Comparison of ENCODE assay signal across 14 cellular contexts in genomic region chr15:56146756-56147155, GRCh38.
DNase-seq lines count a peak whose midpoint lies in the region; ATAC-seq and TF ChIP-seq lines count a peak whose summit lies in the region.
"Had no signal": no experiment of that assay in that cellular context is flagged by ENCODE, and none has a peak within 500 bp of the region (broad histone marks: within the 10 kb centered on the region; RNA-seq: fewer than 3 reads in every experiment).

No MANE protein-coding gene starts in this region.

- no peak overlapping the region for H3K56ac ChIP-seq in IMR-90 (ENCODE audit: extremely low read depth, insufficient read depth, low read length)

- peak overlapping the region; percentile 45 for H2BK5ac ChIP-seq in IMR-90 (ENCODE audit: low read depth, low read length, poor library complexity, severe bottlenecking)

- CTCF ChIA-PET in IMR-90 (lab: Yijun Ruan, JAX), result no interaction called here

- peaks cover 2% of the 10 kb centered on the region; the same call in 1 of the 2 replicates for H3K9me1 ChIP-seq in IMR-90 (ENCODE audit: insufficient read depth, low read length)

- no peak overlapping the region for H4K8ac ChIP-seq in IMR-90 (ENCODE audit: low read depth in 2 of 2, low read length in 2 of 2)

- no peak overlapping the region for H3K14ac ChIP-seq in IMR-90 (replicated peaks; ENCODE audit: low read depth, low read length)

- 0 out of 2 replicates have a peak, but pooled peaks cover 4% of the 10 kb centered on the region for H3K36me3 ChIP-seq in IMR-90 (ENCODE audit: control insufficient read depth, insufficient read depth, low read length)
- H3K36me3 ChIP-seq in Peyer's patch, result peaks cover 0 to 12% (median 0%) of the 10 kb centered on the region in 3 donors

- H2AK9ac ChIP-seq in IMR-90 (replicated peaks; ENCODE audit: low read depth, low read length, poor library complexity), result no peak overlapping the region

- TF ChIP-seq RAD21 in IMR-90 (IDR thresholded peaks at IDR 0.05; ENCODE audit: low read length), result no peak

- no CpG with 5 or more reads among the region's 1 CpG for whole genome bisulfite sequencing in IMR-90 (ENCODE audit: extremely low coverage in 2 of 2, insufficient read length in 1 of 2), 2 experiments

- peaks cover 30 to 39% of the 10 kb centered on the region in 2 experiments for H3K79me1 ChIP-seq in IMR-90 (ENCODE audit: low read depth in 1 of 2, low read length in 2 of 2)

- no TSS peak for BruUV-seq in IMR-90 (replicated peaks; lab: Mats Ljungman, UMichigan)

- peaks cover 23% of the 10 kb centered on the region for H4K20me1 ChIP-seq in IMR-90 (ENCODE audit: insufficient read depth, low read length)

- H3K18ac ChIP-seq in IMR-90 (ENCODE audit: low read depth, low read length), result no peak overlapping the region

- H2AK5ac ChIP-seq in IMR-90 (ENCODE audit: low read depth, low read length), result no peak overlapping the region; the same call in 1 of the 2 replicates

- no peak overlapping the region for H2BK15ac ChIP-seq in IMR-90 (ENCODE audit: low read depth, low read length)

- H3K23ac ChIP-seq in IMR-90 (ENCODE audit: low read depth, low read length), result no peak overlapping the region

- DNase-seq in AG10803 (ENCODE audit: low read depth) (peak; percentile 15), IMR-90 (peak; percentile 37), fibroblast of mammary gland (ENCODE audit: low read depth) (peak; percentile 19), Peyer's patch (no peak)
- DNase-seq: BE2C; CD4-positive, alpha-beta memory T cell; DMS79 treated with DMSO at 0.1 percent for 48 hours; GF-D8 had no signal

- TF ChIP-seq CTCF in AG10803 (conservative IDR thresholded peaks at IDR 0.05; ENCODE audit: low read length) (no peak), IMR-90 (conservative IDR thresholded peaks at IDR 0.05; ENCODE audit: low read depth, low read length) (no peak), fibroblast of mammary gland (conservative IDR thresholded peaks at IDR 0.05; ENCODE audit: control insufficient read depth, insufficient read depth, low read depth, low read length) (no peak), Peyer's patch (IDR thresholded peaks at IDR 0.05) (no peak)

- H3K4me3 ChIP-seq in AG10803 (ENCODE audit: low read length), result no peak overlapping the region
- H3K4me3 ChIP-seq in IMR-90 (ENCODE audit: insufficient read depth, low read depth, low read length), result no peak overlapping the region
- no peak overlapping the region for H3K4me3 ChIP-seq in fibroblast of mammary gland (ENCODE audit: control insufficient read depth, low read depth, low read length)
- no peak overlapping the region for H3K4me3 ChIP-seq in Peyer's patch

- intact Hi-C loops in IMR-90 (cut with micrococcal nuclease), result loop anchor here (5.0 kb wide), 2 partner anchors 96 to 281 kb away; partner anchors contain the start of gene RFX7

- H3K9me3 ChIP-seq in IMR-90 (ENCODE audit: control insufficient read depth, insufficient read depth, low read length) (0 out of 2 replicates have a peak, but pooled peaks cover 2% of the 10 kb centered on the region), Peyer's patch (no peaks in the 10 kb centered on the region)

- H3K9ac ChIP-seq in IMR-90 (ENCODE audit: low read depth, low read length), result no peak overlapping the region
- H3K9ac ChIP-seq: KMS-11 had no signal

- H4K5ac ChIP-seq in IMR-90 (ENCODE audit: low read depth, low read length), result no peak overlapping the region

- TF ChIP-seq POLR2A in IMR-90 (IDR thresholded peaks at IDR 0.05; ENCODE audit: low read depth, low read length) (no peak), Peyer's patch (IDR thresholded peaks at IDR 0.05) (no peak)

- dilution Hi-C loops in IMR-90 (cut with HindIII; ENCODE audit: low sequenced_read_pairs, unreplicated experiment), result no loop called here

- H3K27me3 ChIP-seq in IMR-90 (ENCODE audit: control insufficient read depth, insufficient read depth, low read length) (no peaks in the 10 kb centered on the region), Peyer's patch (no peaks in the 10 kb centered on the region)
- H3K27me3 ChIP-seq: BE2C had no signal

- POLR2A ChIA-PET in IMR-90 (lab: Charles Lee; ENCODE audit: unreplicated experiment), result no interaction called here

- H3K27ac ChIP-seq in IMR-90 (ENCODE audit: insufficient read depth, low read length) (no peak overlapping the region), Peyer's patch (no peak overlapping the region)
- H3K27ac ChIP-seq: C4-2B, KMS-11 had no signal

- in situ Hi-C loops in IMR-90 (cut with MboI; ENCODE audit: low sequenced_read_pairs), result no loop called here

- no peak overlapping the region for H3K4ac ChIP-seq in IMR-90 (ENCODE audit: low read depth, low read length)

- ATAC-seq in IMR-90 (ENCODE audit: low read depth) (peak; percentile 47), HG03025 (IDR thresholded peaks at IDR 0.05; ENCODE audit: low FRiP score, unreplicated experiment) (no peak), HG03521 (IDR thresholded peaks at IDR 0.05; ENCODE audit: unreplicated experiment) (no peak), GM18870 (IDR thresholded peaks at IDR 0.05; ENCODE audit: unreplicated experiment) (no peak)
- ATAC-seq: HCT116 had no signal

- H3K4me2 ChIP-seq in IMR-90 (ENCODE audit: low read depth, low read length), result no peak overlapping the region
- H3K4me2 ChIP-seq: KMS-11 had no signal

- no peak overlapping the region for H2AFZ ChIP-seq in IMR-90 (replicated peaks; ENCODE audit: low read length, poor library complexity)

- H3K4me1 ChIP-seq in IMR-90 (ENCODE audit: control insufficient read depth, insufficient read depth, low read length) (0 out of 2 replicates have a peak, but pooled peaks cover 3% of the 10 kb centered on the region), Peyer's patch (no peaks in the 10 kb centered on the region)
- H3K4me1 ChIP-seq: BE2C had no signal

- H4K91ac ChIP-seq in IMR-90 (ENCODE audit: insufficient read depth, low read depth, low read length), result no peak overlapping the region

- no peak overlapping the region for H2BK120ac ChIP-seq in IMR-90 (ENCODE audit: low read depth, low read length)

- H2BK20ac ChIP-seq in IMR-90 (ENCODE audit: low read depth, low read length), result no peak overlapping the region

TF ChIP-seq in IMR-90, 13 proteins besides CTCF, POLR2A, EP300 and RAD21:
- no peak for TF ChIP-seq RFX5 (IDR thresholded peaks at IDR 0.05; ENCODE audit: low read depth, low read length)
- no peak for TF ChIP-seq CEBPB (IDR thresholded peaks at IDR 0.05; ENCODE audit: low read depth, low read length)
- no peak for TF ChIP-seq FOS (IDR thresholded peaks at IDR 0.05; ENCODE audit: low read depth, low read length)
- TF ChIP-seq USF2 (IDR thresholded peaks at IDR 0.05; ENCODE audit: low read depth, low read length), result no peak
- no peak for TF ChIP-seq MAZ (IDR thresholded peaks at IDR 0.05; ENCODE audit: borderline replicate concordance, low read depth, low read length)
- no peak for TF ChIP-seq MAFK (IDR thresholded peaks at IDR 0.05; ENCODE audit: low read depth, low read length)
- TF ChIP-seq ELK1 (IDR thresholded peaks at IDR 0.05; ENCODE audit: borderline replicate concordance, low read depth, low read length), result no peak
- TF ChIP-seq BHLHE40 (IDR thresholded peaks at IDR 0.05; ENCODE audit: low read depth, low read length), result no peak
- TF ChIP-seq CHD1 (IDR thresholded peaks at IDR 0.05; ENCODE audit: low read depth, low read length), result no peak
- no peak for TF ChIP-seq SMC3 (IDR thresholded peaks at IDR 0.05; ENCODE audit: low read depth, low read length)
- no peak for TF ChIP-seq RCOR1 (IDR thresholded peaks at IDR 0.05; ENCODE audit: insufficient replicate concordance, low read length)
- no peak for TF ChIP-seq NFE2L2 (IDR thresholded peaks at IDR 0.05; ENCODE audit: low read depth, low read length)
- no peak for TF ChIP-seq MXI1 (IDR thresholded peaks at IDR 0.05; ENCODE audit: borderline replicate concordance, low read depth, low read length)

Comparison
In these comparisons a context has a peak if more than half of its experiments do, and no peak if none do; other contexts are left out.
1. DNase-seq: peak in AG10803 (single experiment), IMR-90 (single experiment) and fibroblast of mammary gland (single experiment); none in Peyer's patch (0 of 3).